1 cellular context compared by ENCODE assay signal in the genomic region with DNA sequence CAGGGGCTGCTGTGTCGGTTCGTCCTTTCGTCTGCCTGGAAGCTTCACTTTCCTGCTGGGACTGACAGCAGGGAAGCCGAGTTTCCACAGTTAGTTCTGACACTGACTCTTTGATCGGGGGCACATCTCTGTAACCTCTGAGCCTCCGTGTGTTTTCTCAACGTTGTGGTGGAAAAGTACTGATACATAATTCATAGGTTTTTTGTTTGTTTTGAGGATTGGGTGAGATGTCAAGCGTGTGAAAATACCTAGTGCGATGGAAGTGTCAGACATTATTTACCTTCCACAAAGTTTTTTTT.
TF ChIP-seq lines count a peak whose summit lies in the region.

No MANE protein-coding gene starts in this region.

TF ChIP-seq in SK-N-SH, 30 proteins besides CTCF, POLR2A, EP300 and RAD21 (continued from another document):
- TF ChIP-seq POLR2AphosphoS5 (IDR thresholded peaks at IDR 0.05; ENCODE audit: low read depth, low read length): no peak
- no peak for TF ChIP-seq JUND (IDR thresholded peaks at IDR 0.05)
- TF ChIP-seq NFIC (IDR thresholded peaks at IDR 0.05; ENCODE audit: borderline replicate concordance): no peak
- TF ChIP-seq, protein P1, sequence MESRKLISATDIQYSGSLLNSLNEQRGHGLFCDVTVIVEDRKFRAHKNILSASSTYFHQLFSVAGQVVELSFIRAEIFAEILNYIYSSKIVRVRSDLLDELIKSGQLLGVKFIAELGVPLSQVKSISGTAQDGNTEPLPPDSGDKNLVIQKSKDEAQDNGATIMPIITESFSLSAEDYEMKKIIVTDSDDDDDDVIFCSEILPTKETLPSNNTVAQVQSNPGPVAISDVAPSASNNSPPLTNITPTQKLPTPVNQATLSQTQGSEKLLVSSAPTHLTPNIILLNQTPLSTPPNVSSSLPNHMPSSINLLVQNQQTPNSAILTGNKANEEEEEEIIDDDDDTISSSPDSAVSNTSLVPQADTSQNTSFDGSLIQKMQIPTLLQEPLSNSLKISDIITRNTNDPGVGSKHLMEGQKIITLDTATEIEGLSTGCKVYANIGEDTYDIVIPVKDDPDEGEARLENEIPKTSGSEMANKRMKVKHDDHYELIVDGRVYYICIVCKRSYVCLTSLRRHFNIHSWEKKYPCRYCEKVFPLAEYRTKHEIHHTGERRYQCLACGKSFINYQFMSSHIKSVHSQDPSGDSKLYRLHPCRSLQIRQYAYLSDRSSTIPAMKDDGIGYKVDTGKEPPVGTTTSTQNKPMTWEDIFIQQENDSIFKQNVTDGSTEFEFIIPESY (IDR thresholded peaks at IDR 0.05; ENCODE audit: borderline replicate concordance, low read depth): no peak
